Comparison of ENCODE assay signal across 2 cellular contexts in the genomic region with DNA sequence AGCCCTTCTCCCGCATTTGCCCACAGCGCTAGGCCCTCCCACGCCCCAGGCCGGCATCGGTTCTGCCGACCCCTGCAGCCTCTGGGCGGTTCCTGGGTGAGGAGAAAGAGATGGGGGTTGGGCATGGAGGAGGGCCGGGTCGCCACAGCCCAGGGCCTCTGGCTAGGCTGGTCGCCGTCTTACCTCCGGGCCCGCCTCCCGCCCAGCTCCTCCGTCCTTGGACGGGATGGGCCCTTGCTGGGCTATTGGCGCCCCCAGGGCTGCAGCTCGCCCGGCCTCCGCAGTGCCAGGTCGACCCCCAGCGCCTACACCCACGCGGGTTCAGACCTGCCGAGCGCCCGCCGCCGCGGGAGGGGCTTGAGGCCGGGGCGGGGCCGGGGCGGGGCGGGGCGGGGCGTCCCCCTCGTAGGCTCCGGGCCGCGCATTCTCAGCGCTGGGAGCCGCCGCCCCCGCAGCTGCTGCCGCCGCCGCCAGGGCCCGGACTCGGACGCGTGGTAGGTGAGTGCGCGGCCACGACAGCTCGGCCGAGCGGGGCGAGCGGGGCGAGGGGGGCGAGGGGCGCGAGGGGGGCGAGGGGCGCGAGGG.
TF ChIP-seq lines count a peak whose summit lies in the region.

A gene (plus strand): TSS at position 424 of the 585 bp plus-strand sequence. CDS start 3,118 bp downstream, outside the sequence.

TF ChIP-seq in WTC11, 78 proteins besides CTCF, POLR2A, EP300 and RAD21 (continues in another document):
- TF ChIP-seq, protein P1, sequence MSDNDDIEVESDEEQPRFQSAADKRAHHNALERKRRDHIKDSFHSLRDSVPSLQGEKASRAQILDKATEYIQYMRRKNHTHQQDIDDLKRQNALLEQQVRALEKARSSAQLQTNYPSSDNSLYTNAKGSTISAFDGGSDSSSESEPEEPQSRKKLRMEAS (CRISPR knock-in tag; IDR thresholded peaks at IDR 0.05), result peak; percentile 16; the same call in 1 of the 2 replicates
- TF ChIP-seq TEAD4 (CRISPR knock-in tag; IDR thresholded peaks at IDR 0.05), result no peak
- TF ChIP-seq, protein P2, sequence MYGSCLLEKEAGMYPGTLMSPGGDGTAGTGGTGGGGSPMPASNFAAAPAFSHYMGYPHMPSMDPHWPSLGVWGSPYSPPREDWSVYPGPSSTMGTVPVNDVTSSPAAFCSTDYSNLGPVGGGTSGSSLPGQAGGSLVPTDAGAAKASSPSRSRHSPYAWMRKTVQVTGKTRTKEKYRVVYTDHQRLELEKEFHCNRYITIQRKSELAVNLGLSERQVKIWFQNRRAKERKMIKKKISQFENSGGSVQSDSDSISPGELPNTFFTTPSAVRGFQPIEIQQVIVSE (CRISPR knock-in tag; IDR thresholded peaks at IDR 0.05; ENCODE audit: borderline replicate concordance), result no peak
- TF ChIP-seq, protein P3, sequence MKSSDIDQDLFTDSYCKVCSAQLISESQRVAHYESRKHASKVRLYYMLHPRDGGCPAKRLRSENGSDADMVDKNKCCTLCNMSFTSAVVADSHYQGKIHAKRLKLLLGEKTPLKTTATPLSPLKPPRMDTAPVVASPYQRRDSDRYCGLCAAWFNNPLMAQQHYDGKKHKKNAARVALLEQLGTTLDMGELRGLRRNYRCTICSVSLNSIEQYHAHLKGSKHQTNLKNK (CRISPR knock-in tag; IDR thresholded peaks at IDR 0.05), result no peak
- TF ChIP-seq GABPB1 (CRISPR knock-in tag; IDR thresholded peaks at IDR 0.05), result no peak
- TF ChIP-seq, protein P4, sequence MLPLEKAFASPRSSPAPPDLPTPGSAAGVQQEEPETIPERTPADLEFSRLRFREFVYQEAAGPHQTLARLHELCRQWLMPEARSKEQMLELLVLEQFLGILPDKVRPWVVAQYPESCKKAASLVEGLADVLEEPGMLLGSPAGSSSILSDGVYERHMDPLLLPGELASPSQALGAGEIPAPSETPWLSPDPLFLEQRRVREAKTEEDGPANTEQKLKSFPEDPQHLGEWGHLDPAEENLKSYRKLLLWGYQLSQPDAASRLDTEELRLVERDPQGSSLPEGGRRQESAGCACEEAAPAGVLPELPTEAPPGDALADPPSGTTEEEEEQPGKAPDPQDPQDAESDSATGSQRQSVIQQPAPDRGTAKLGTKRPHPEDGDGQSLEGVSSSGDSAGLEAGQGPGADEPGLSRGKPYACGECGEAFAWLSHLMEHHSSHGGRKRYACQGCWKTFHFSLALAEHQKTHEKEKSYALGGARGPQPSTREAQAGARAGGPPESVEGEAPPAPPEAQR (CRISPR knock-in tag; IDR thresholded peaks at IDR 0.05), result no peak
- no peak for TF ChIP-seq PRRX2 (CRISPR knock-in tag; IDR thresholded peaks at IDR 0.05)
- no peak for TF ChIP-seq NFE2L1 (CRISPR knock-in tag; IDR thresholded peaks at IDR 0.05)
- no peak for TF ChIP-seq NR1H2 (CRISPR knock-in tag; IDR thresholded peaks at IDR 0.05)
- TF ChIP-seq NFYB (CRISPR knock-in tag; conservative IDR thresholded peaks at IDR 0.05; ENCODE audit: low read depth), result no peak
- TF ChIP-seq SP1 (CRISPR knock-in tag; conservative IDR thresholded peaks at IDR 0.05), result peak; percentile 49; the same call in 1 of the 2 replicates
- no peak for TF ChIP-seq SOX15 (CRISPR knock-in tag; IDR thresholded peaks at IDR 0.05)
- no peak for TF ChIP-seq ZNF317 (CRISPR knock-in tag; IDR thresholded peaks at IDR 0.05; ENCODE audit: borderline replicate concordance, low read depth)
- TF ChIP-seq, protein P5, sequence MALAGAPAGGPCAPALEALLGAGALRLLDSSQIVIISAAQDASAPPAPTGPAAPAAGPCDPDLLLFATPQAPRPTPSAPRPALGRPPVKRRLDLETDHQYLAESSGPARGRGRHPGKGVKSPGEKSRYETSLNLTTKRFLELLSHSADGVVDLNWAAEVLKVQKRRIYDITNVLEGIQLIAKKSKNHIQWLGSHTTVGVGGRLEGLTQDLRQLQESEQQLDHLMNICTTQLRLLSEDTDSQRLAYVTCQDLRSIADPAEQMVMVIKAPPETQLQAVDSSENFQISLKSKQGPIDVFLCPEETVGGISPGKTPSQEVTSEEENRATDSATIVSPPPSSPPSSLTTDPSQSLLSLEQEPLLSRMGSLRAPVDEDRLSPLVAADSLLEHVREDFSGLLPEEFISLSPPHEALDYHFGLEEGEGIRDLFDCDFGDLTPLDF (CRISPR knock-in tag; IDR thresholded peaks at IDR 0.05), result no peak
- TF ChIP-seq, protein P6, sequence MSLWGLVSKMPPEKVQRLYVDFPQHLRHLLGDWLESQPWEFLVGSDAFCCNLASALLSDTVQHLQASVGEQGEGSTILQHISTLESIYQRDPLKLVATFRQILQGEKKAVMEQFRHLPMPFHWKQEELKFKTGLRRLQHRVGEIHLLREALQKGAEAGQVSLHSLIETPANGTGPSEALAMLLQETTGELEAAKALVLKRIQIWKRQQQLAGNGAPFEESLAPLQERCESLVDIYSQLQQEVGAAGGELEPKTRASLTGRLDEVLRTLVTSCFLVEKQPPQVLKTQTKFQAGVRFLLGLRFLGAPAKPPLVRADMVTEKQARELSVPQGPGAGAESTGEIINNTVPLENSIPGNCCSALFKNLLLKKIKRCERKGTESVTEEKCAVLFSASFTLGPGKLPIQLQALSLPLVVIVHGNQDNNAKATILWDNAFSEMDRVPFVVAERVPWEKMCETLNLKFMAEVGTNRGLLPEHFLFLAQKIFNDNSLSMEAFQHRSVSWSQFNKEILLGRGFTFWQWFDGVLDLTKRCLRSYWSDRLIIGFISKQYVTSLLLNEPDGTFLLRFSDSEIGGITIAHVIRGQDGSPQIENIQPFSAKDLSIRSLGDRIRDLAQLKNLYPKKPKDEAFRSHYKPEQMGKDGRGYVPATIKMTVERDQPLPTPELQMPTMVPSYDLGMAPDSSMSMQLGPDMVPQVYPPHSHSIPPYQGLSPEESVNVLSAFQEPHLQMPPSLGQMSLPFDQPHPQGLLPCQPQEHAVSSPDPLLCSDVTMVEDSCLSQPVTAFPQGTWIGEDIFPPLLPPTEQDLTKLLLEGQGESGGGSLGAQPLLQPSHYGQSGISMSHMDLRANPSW (CRISPR knock-in tag; conservative IDR thresholded peaks at IDR 0.05; ENCODE audit: low read depth), result no peak
- TF ChIP-seq, protein P7, sequence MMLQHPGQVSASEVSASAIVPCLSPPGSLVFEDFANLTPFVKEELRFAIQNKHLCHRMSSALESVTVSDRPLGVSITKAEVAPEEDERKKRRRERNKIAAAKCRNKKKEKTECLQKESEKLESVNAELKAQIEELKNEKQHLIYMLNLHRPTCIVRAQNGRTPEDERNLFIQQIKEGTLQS (CRISPR knock-in tag; conservative IDR thresholded peaks at IDR 0.05), result no peak
- no peak for TF ChIP-seq ZNF416 (CRISPR knock-in tag; IDR thresholded peaks at IDR 0.05)
- TF ChIP-seq GTF2I (CRISPR knock-in tag; conservative IDR thresholded peaks at IDR 0.05), result no peak
- TF ChIP-seq FOXK1 (CRISPR knock-in tag; IDR thresholded peaks at IDR 0.05), result 0 out of 2 replicates have a peak, but pooled peaks have one; percentile 36
- TF ChIP-seq CREM (CRISPR knock-in tag; IDR thresholded peaks at IDR 0.05), result no peak
- no peak for TF ChIP-seq OVOL2 (CRISPR knock-in tag; IDR thresholded peaks at IDR 0.05; ENCODE audit: borderline replicate concordance)
- no peak for TF ChIP-seq ELF4 (CRISPR knock-in tag; IDR thresholded peaks at IDR 0.05; ENCODE audit: low read depth)
- TF ChIP-seq, protein P8, sequence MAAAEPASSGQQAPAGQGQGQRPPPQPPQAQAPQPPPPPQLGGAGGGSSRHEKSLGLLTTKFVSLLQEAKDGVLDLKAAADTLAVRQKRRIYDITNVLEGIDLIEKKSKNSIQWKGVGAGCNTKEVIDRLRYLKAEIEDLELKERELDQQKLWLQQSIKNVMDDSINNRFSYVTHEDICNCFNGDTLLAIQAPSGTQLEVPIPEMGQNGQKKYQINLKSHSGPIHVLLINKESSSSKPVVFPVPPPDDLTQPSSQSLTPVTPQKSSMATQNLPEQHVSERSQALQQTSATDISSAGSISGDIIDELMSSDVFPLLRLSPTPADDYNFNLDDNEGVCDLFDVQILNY (CRISPR knock-in tag; IDR thresholded peaks at IDR 0.05), result 0 out of 2 replicates have a peak, but pooled peaks have one; percentile 39

TF ChIP-seq in H1, 55 proteins besides CTCF, POLR2A, EP300 and RAD21:
- TF ChIP-seq KDM4A (IDR thresholded peaks at IDR 0.05; ENCODE audit: low read depth, low read length, severe bottlenecking), result peak; percentile 38
- TF ChIP-seq NRF1 (IDR thresholded peaks at IDR 0.05; ENCODE audit: low read depth, low read length), result no peak
- TF ChIP-seq KDM5A (IDR thresholded peaks at IDR 0.05; ENCODE audit: low read length), result no peak
- no peak for TF ChIP-seq TCF12 (IDR thresholded peaks at IDR 0.05; ENCODE audit: low read depth, low read length)
- TF ChIP-seq BRCA1 (IDR thresholded peaks at IDR 0.05; ENCODE audit: low read depth, low read length), result no peak
- TF ChIP-seq CHD2 (IDR thresholded peaks at IDR 0.05; ENCODE audit: low read length), result no peak
- no peak for TF ChIP-seq ZNF274 (IDR thresholded peaks at IDR 0.05; ENCODE audit: borderline replicate concordance, extremely low read depth, low read length)
- no peak for TF ChIP-seq MAFK (IDR thresholded peaks at IDR 0.05; ENCODE audit: low read depth, low read length)
- no peak for TF ChIP-seq CHD1 (IDR thresholded peaks at IDR 0.05; ENCODE audit: low read depth, low read length)
- peak; percentile 33; the same call in 1 of the 2 replicates for TF ChIP-seq TBP (IDR thresholded peaks at IDR 0.05; ENCODE audit: low read depth, low read length)
- peak; percentile 20; the same call in 1 of the 2 replicates for TF ChIP-seq PHF8 (conservative IDR thresholded peaks at IDR 0.05; ENCODE audit: low read depth, low read length)
- TF ChIP-seq, protein P1 (IDR thresholded peaks at IDR 0.05), result peak; percentile 4; the same call in 1 of the 2 replicates
- TF ChIP-seq YY1 (IDR thresholded peaks at IDR 0.05; ENCODE audit: low read depth, low read length), result 0 out of 2 replicates have a peak, but pooled peaks have one; percentile 10
- TF ChIP-seq, protein P9, sequence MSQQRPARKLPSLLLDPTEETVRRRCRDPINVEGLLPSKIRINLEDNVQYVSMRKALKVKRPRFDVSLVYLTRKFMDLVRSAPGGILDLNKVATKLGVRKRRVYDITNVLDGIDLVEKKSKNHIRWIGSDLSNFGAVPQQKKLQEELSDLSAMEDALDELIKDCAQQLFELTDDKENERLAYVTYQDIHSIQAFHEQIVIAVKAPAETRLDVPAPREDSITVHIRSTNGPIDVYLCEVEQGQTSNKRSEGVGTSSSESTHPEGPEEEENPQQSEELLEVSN (IDR thresholded peaks at IDR 0.05), result no peak
- peak; percentile 69; the same call in 1 of the 2 replicates for TF ChIP-seq EGR1 (IDR thresholded peaks at IDR 0.05; ENCODE audit: borderline replicate concordance, low read depth, low read length)
- no peak for TF ChIP-seq SIRT6 (IDR thresholded peaks at IDR 0.05; ENCODE audit: low read length)
- TF ChIP-seq RFX5 (IDR thresholded peaks at IDR 0.05; ENCODE audit: borderline replicate concordance, low read depth, low read length), result no peak
- no peak for TF ChIP-seq SP4 (IDR thresholded peaks at IDR 0.05; ENCODE audit: low read length)
- TF ChIP-seq KDM1A (IDR thresholded peaks at IDR 0.05; ENCODE audit: borderline replicate concordance, low read length), result no peak
- TF ChIP-seq CEBPB (IDR thresholded peaks at IDR 0.05; ENCODE audit: low read depth, low read length), result no peak
- TF ChIP-seq ASH2L (IDR thresholded peaks at IDR 0.05; ENCODE audit: low read length), result peak; percentile 2
- no peak for TF ChIP-seq SIX5 (IDR thresholded peaks at IDR 0.05; ENCODE audit: low read depth, low read length)
- no peak for TF ChIP-seq RNF2 (IDR thresholded peaks at IDR 0.05; ENCODE audit: borderline replicate concordance, low read depth, low read length, missing control alignments, poor library complexity, severe bottlenecking)
- TF ChIP-seq BACH1 (IDR thresholded peaks at IDR 0.05; ENCODE audit: low read length), result no peak; the same call in 1 of the 2 replicates
- TF ChIP-seq CTBP2 (IDR thresholded peaks at IDR 0.05; ENCODE audit: borderline replicate concordance, insufficient read depth, insufficient read length, low read length), result no peak
- TF ChIP-seq SIN3A (conservative IDR thresholded peaks at IDR 0.05 in 1 of 2, IDR thresholded peaks at IDR 0.05 in 1 of 2; ENCODE audit: low read depth in 1 of 2, low read length in 2 of 2), result 0 out of 4 replicates have a peak, but pooled peaks of 1 of the 2 experiments have one; percentile 23
TF ChIP-seq in H1: peak in this region for 8.
